ENCODE assay signal across 13 cellular contexts in genomic region chr16:79185681-79186080, GRCh38.
"Had no signal": no experiment of that assay in that cellular context is flagged by ENCODE, and none has a peak within 500 bp of the region (broad histone marks: within the 10 kb centered on the region; RNA-seq: fewer than 3 reads in every experiment).

No MANE protein-coding gene starts in this region.

- H3K4me2 ChIP-seq: neural progenitor cell had no signal

- DNase-seq: activated CD4-positive, alpha-beta T cell treated with anti-CD3 and anti-CD28 coated beads, Interleukin-2, amount 50 U/mL, for 1 hour; activated CD4-positive, CD25-positive, alpha-beta regulatory T cell; activated CD8-positive, alpha-beta memory T cell treated with anti-CD3 and anti-CD28 coated beads for 24 hours; activated naive CD8-positive, alpha-beta T cell treated with anti-CD3 and anti-CD28 coated beads for 36 hours; amygdala; dermis blood vessel endothelial cell; effector memory CD8-positive, alpha-beta T cell; foreskin keratinocyte; pancreas; stimulated activated CD4-positive, alpha-beta T cell treated with anti-CD3 and anti-CD28 coated beads, Interleukin-12 subunit alpha, Interleukin-12 subunit beta, amount 100 ng/mL, for 4 hours; thyroid gland had no signal

- H3K27ac ChIP-seq: foreskin keratinocyte, neural progenitor cell, pancreas, thyroid gland had no signal

- H3K9me3 ChIP-seq: pancreas, thyroid gland had no signal

- H3K9ac ChIP-seq: neural progenitor cell had no signal

- H3K27me3 ChIP-seq: foreskin keratinocyte, neural progenitor cell, pancreas, thyroid gland had no signal

- H3K36me3 ChIP-seq: neural progenitor cell, pancreas, thyroid gland had no signal

- H3K4me3 ChIP-seq: neural progenitor cell, pancreas, thyroid gland had no signal

- ATAC-seq: effector memory CD8-positive, alpha-beta T cell; foreskin keratinocyte; stimulated activated memory B cell treated with anti-CD40 and anti-IgM and Interleukin-4, amounts not matched to agents 10 μg/mL and 1 μg/mL and 100 μg/mL, for 72 hours had no signal

- H3K4me1 ChIP-seq: foreskin keratinocyte, neural progenitor cell, pancreas, thyroid gland had no signal
